30 cellular contexts compared by ENCODE assay signal in genomic region chr10:94000638-94001420, GRCh38. TPM values are rescaled to one million over a fixed set of nuclear protein-coding genes. Genes with fewer than 3 reads are reported as not detected.
DNase-seq lines count a peak whose midpoint lies in the region; ATAC-seq, FAIRE-seq and TF ChIP-seq lines count a peak whose summit lies in the region.
"Had no signal": no experiment of that assay in that cellular context is flagged by ENCODE, and none has a peak within 500 bp of the region (broad histone marks: within the 10 kb centered on the region; RNA-seq: fewer than 3 reads in every experiment).

No MANE protein-coding gene starts in this region.

- TF ChIP-seq EP300 in A549 (IDR thresholded peaks at IDR 0.05) (no peak), sigmoid colon (IDR thresholded peaks at IDR 0.05) (no peak), HepG2 (IDR thresholded peaks at IDR 0.05; ENCODE audit: low read depth in 2 of 2, low read length in 2 of 2) (no peak), HepG2 (CRISPR knock-in tag; IDR thresholded peaks at IDR 0.05; ENCODE audit: borderline replicate concordance) (no peak)

- 60% methylated on average over 5 of the region's 5 CpGs for WGBS in A549 (ENCODE audit: missing lambda C conversion rate)
- 98 to 100% methylated on average over 3 to 4 of the region's 5 CpGs for WGBS in mesodermal cell (ENCODE audit: insufficient coverage in 2 of 2), 2 experiments
- WGBS in sigmoid colon, 2 donors: 11 to 59% methylated on average over 5 of the region's 5 CpGs
- WGBS in HepG2 (ENCODE audit: low lambda C conversion rate): 39% methylated on average over 5 of the region's 5 CpGs
- 79 to 83% methylated on average over 5 of the region's 5 CpGs for WGBS in lower leg skin, 2 donors

- in situ Hi-C loops in HepG2 (cut with HindIII; ENCODE audit: extremely low pct_ligation_motif_present, low pct_unique_long_range_greater_than_20kb): no loop called here

- intact Hi-C loops in sigmoid colon (cut with DNase I): no loop called here
- intact Hi-C loops in HepG2 (cut with micrococcal nuclease; ENCODE audit: unreplicated experiment): no loop called here
- intact Hi-C loops in lower leg skin (cut with DNase I; ENCODE audit: low total_unique reads): no loop called here

- TF ChIP-seq CTCF in A549 (IDR thresholded peaks at IDR 0.05): no peak
- no peak for TF ChIP-seq CTCF in Peyer's patch (IDR thresholded peaks at IDR 0.05)
- no peak for TF ChIP-seq CTCF in sigmoid colon (IDR thresholded peaks at IDR 0.05)
- no peak for TF ChIP-seq CTCF in HepG2 (CRISPR knock-in tag; IDR thresholded peaks at IDR 0.05)
- no peak for TF ChIP-seq CTCF in lower leg skin (IDR thresholded peaks at IDR 0.05)

- ATAC-seq in A549: peak in 1 of 2 experiments; percentile 63; a peak in 3 of 6 replicates
- no peak for ATAC-seq in HG03045 (IDR thresholded peaks at IDR 0.05; ENCODE audit: unreplicated experiment)
- ATAC-seq in GM18520 (IDR thresholded peaks at IDR 0.05; ENCODE audit: unreplicated experiment): no peak
- no peak for ATAC-seq in HepG2
- ATAC-seq: activated CD8-positive, alpha-beta T cell treated with anti-CD3 and anti-CD28 coated beads for 36 hours; activated naive CD4-positive, alpha-beta T cell treated with anti-CD3 and anti-CD28 coated beads, Interleukin-2, amount 50 U/mL, for 72 hours; left lobe of liver; natural killer cell treated with Interleukin-12 subunit alpha and Interleukin-12 subunit beta and Interleukin-15 and Interleukin-18, amount 100 ng/mL, for 72 hours; stimulated activated naive CD8-positive, alpha-beta T cell treated with anti-CD3 and anti-CD28 coated beads, Interleukin-15, Interleukin-2, amounts not matched to agents 100 U/mL and 50 U/mL, for 24 hours had no signal

- no peaks in the 10 kb centered on the region for H3K79me2 ChIP-seq in HepG2 (ENCODE audit: insufficient read depth, low read length)
- H3K79me2 ChIP-seq: parathyroid adenoma had no signal

- H4K20me1 ChIP-seq in HepG2 (ENCODE audit: insufficient read depth, low read length): no peaks in the 10 kb centered on the region
- H4K20me1 ChIP-seq: BLaER1 had no signal

- no peaks in the 10 kb centered on the region for H3K9me3 ChIP-seq in A549
- no peaks in the 10 kb centered on the region for H3K9me3 ChIP-seq in Peyer's patch
- no peaks in the 10 kb centered on the region for H3K9me3 ChIP-seq in mesodermal cell (ENCODE audit: control insufficient read depth, low read length)
- no peaks in the 10 kb centered on the region for H3K9me3 ChIP-seq in sigmoid colon
- H3K9me3 ChIP-seq in HepG2 (ENCODE audit: low read length): no peaks in the 10 kb centered on the region
- H3K9me3 ChIP-seq: BLaER1, right lobe of liver, upper lobe of left lung had no signal

- CTCF ChIA-PET in A549 (lab: Yijun Ruan, JAX): interaction anchor here (0.6 to 0.7 kb wide), 2 partner anchors 8 to 125 kb away, joined by 3 read pairs; no protein-coding TSS in a partner anchor
- CTCF ChIA-PET in HepG2 (lab: Yijun Ruan, JAX; ENCODE audit: low intra/inter-chr PET ratio, low total read pairs): no interaction called here

- no peak overlapping the region for H2AFZ ChIP-seq in HepG2 (ENCODE audit: low read length)
- H2AFZ ChIP-seq: parathyroid adenoma had no signal

- BruUV-seq in HepG2 (replicated peaks; lab: Mats Ljungman, UMichigan): no TSS peak

- H3K36me3 ChIP-seq in Peyer's patch (no peaks in the 10 kb centered on the region), mesodermal cell (ENCODE audit: control insufficient read depth, insufficient read depth, low read length) (no peaks in the 10 kb centered on the region), sigmoid colon (no peaks in the 10 kb centered on the region), HepG2 (replicated peaks in 1 of 2; ENCODE audit: control insufficient read depth in 1 of 2, insufficient read depth in 2 of 2, low read length in 2 of 2) (no peaks in the 10 kb centered on the region)
- H3K36me3 ChIP-seq: BLaER1, right lobe of liver, upper lobe of left lung had no signal

- no peak overlapping the region for H3K9ac ChIP-seq in HepG2 (ENCODE audit: insufficient read depth, low read depth, low read length)
- H3K9ac ChIP-seq: BLaER1, parathyroid adenoma had no signal

- H3K27ac ChIP-seq in A549 (peak overlapping the region; percentile 38 to 71; a peak in 5 of 6 replicates), Peyer's patch (peak overlapping the region in 3 of 4 donors; percentile 1 to 79 (median 66)), mesodermal cell (ENCODE audit: low read depth, low read length, severe bottlenecking) (peak overlapping the region; percentile 91), sigmoid colon (peak overlapping the region in 3 of 4 donors; percentile 0 to 75 (median 75)), HepG2 (ENCODE audit: extremely low read length, insufficient read depth, low read length) (no peak overlapping the region)
- H3K27ac ChIP-seq: BLaER1, parathyroid adenoma, right lobe of liver, RWPE1, SK-N-MC had no signal

- H3K4me2 ChIP-seq in A549: peak overlapping the region; percentile 61
- H3K4me2 ChIP-seq in HepG2 (ENCODE audit: low read depth, low read length): no peak overlapping the region
- H3K4me2 ChIP-seq: BLaER1 had no signal

- POLR2A ChIA-PET in A549 (lab: Yijun Ruan, JAX) (no interaction called here), HepG2 (lab: Yijun Ruan, JAX) (no interaction called here)

- no peak overlapping the region for H3K4me3 ChIP-seq in A549
- H3K4me3 ChIP-seq in Peyer's patch: no peak overlapping the region
- H3K4me3 ChIP-seq in mesodermal cell (ENCODE audit: extremely low read depth, insufficient read depth, low read length, poor library complexity, severe bottlenecking): no peak overlapping the region
- no peak overlapping the region for H3K4me3 ChIP-seq in sigmoid colon
- H3K4me3 ChIP-seq in HepG2 (replicated peaks in 1 of 3; ENCODE audit: insufficient read depth in 1 of 3, low read depth in 2 of 3, low read length in 3 of 3): no peak overlapping the region
- no peak overlapping the region for H3K4me3 ChIP-seq in lower leg skin (ENCODE audit: low read depth, poor library complexity, severe bottlenecking)
- H3K4me3 ChIP-seq: BLaER1, right lobe of liver, SK-N-MC, upper lobe of left lung had no signal

- H3K4me1 ChIP-seq in A549: peaks cover 57% of the 10 kb centered on the region
- H3K4me1 ChIP-seq in Peyer's patch: peaks cover 0 to 17% (median 0%) of the 10 kb centered on the region in 4 donors
- peaks cover 8% of the 10 kb centered on the region for H3K4me1 ChIP-seq in mesodermal cell (ENCODE audit: control insufficient read depth, insufficient read depth, low read length, poor library complexity, severe bottlenecking)
- peaks cover 0 to 28% (median 14%) of the 10 kb centered on the region in 4 donors for H3K4me1 ChIP-seq in sigmoid colon
- H3K4me1 ChIP-seq in HepG2 (ENCODE audit: insufficient read depth, low read length): no peaks in the 10 kb centered on the region
- H3K4me1 ChIP-seq: BLaER1, parathyroid adenoma, right lobe of liver, upper lobe of left lung had no signal

- no peak for TF ChIP-seq RAD21 in A549 (conservative IDR thresholded peaks at IDR 0.05 in 1 of 2, IDR thresholded peaks at IDR 0.05 in 1 of 2)
- TF ChIP-seq RAD21 in HepG2 (CRISPR knock-in tag; IDR thresholded peaks at IDR 0.05): no peak

- FAIRE-seq in A549 (lab: Jason Lieb, UNC) (no peak), HepG2 (lab: Jason Lieb, UNC) (no peak)
- FAIRE-seq: H1 had no signal

- TF ChIP-seq POLR2A in A549 (IDR thresholded peaks at IDR 0.05; ENCODE audit: low read length): no peak
- TF ChIP-seq POLR2A in Peyer's patch (IDR thresholded peaks at IDR 0.05): peak in 1 of 2 donors; percentile 46
- TF ChIP-seq POLR2A in sigmoid colon (IDR thresholded peaks at IDR 0.05): no peak
- no peak for TF ChIP-seq POLR2A in HepG2 (IDR thresholded peaks at IDR 0.05; ENCODE audit: insufficient read depth in 1 of 2, low read depth in 2 of 2, low read length in 2 of 2)
- no peak for TF ChIP-seq POLR2A in lower leg skin (IDR thresholded peaks at IDR 0.05)

- no peak for DNase-seq in A549 (ENCODE audit: low read depth in 1 of 2, low spot score in 1 of 2)
- peak in 2 of 3 donors; percentile 63 to 72 for DNase-seq in Peyer's patch
- no peak for DNase-seq in sigmoid colon
- no peak for DNase-seq in HepG2 (ENCODE audit: low spot score)
- DNase-seq in lower leg skin (ENCODE audit: low spot score in 2 of 2): no peak
- DNase-seq: activated CD4-positive, CD25-positive, alpha-beta regulatory T cell treated with anti-CD3 and anti-CD28 coated beads, Interleukin-2, amount 50 U/mL, for 72 hours; activated CD8-positive, alpha-beta T cell treated with anti-CD3 and anti-CD28 coated beads for 36 hours; aorta; DMS79; GDM1; immature natural killer cell; midbrain; NCI-H1417 treated with DMSO at 0.1 percent for 48 hours; NCI-H2081; NCI-H226; NCI-H69; right lobe of liver; stimulated activated naive CD8-positive, alpha-beta T cell treated with anti-CD3 and anti-CD28 coated beads, Interleukin-15, Interleukin-2, amounts not matched to agents 100 U/mL and 50 U/mL, for 24 hours; upper lobe of left lung had no signal

- H3K27me3 ChIP-seq in Peyer's patch: no peaks in the 10 kb centered on the region
- H3K27me3 ChIP-seq in sigmoid colon: no peaks in the 10 kb centered on the region
- H3K27me3 ChIP-seq in HepG2 (ENCODE audit: control insufficient read depth in 1 of 2, insufficient read depth in 2 of 2, low read length in 2 of 2): no peaks in the 10 kb centered on the region; a peak in 1 of 5 replicates
- H3K27me3 ChIP-seq: BLaER1, right lobe of liver, upper lobe of left lung had no signal

RNA-seq across cellular contexts. Expression of gene PLCE1, which starts 7.1 kb away (rescaled TPM):
- 18.2 and 20.7 TPM in 2 replicates for polyA plus RNA-seq in A549 (2011; rRNA removed)
- 4.4 and 5.1 TPM in 2 replicates for polyA plus RNA-seq in A549 (2012; cell fraction: cytosol; rRNA removed)
- polyA plus RNA-seq in A549 (2012; cell fraction: nucleus; rRNA removed): 4.2 and 7.4 TPM in 2 replicates
- polyA plus RNA-seq in A549 (2017; fragmentation: RNase III; extraction: RNeasy Plus Mini Kit Qiagen cat#74134 plus additional on column Dnase treatment): 10.7 to 12.8 TPM (median 10.9 TPM) in 3 replicates
- 44.9 TPM in 2 replicates for polyA minus RNA-seq in A549 (2011; rRNA and poly(A)+ RNA removed)
- 10 to 100 TPM; 15.4 to 42.9 (median 33.5) TPM for total RNA-seq in Peyer's patch
- polyA plus RNA-seq in mesodermal cell (2013, experiment 1 of 2): 6.5 TPM
- 5.9 TPM for polyA plus RNA-seq in mesodermal cell (2013, experiment 2 of 2)
- total RNA-seq in sigmoid colon: 1 to 10 TPM; 6.9 to 9.7 (median 8.7) TPM
- 10 to 100 TPM in 1 of 3 donors, 1 to 10 TPM in 2; 6.0 to 12.4 (median 8.1) TPM for polyA plus RNA-seq in sigmoid colon
- 0.04 and 0.06 TPM in 2 replicates for total RNA-seq in HepG2 (2016; rRNA removed; fragmentation: Illumina TruSeq; extraction: Trizol)
- under 0.01 TPM in 1 of 2 replicates, not detected in the other for total RNA-seq in HepG2 (2016; cell fraction: cytosol; rRNA removed; fragmentation: Illumina TruSeq; extraction: Trizol; ENCODE audit: low read depth)
- total RNA-seq in HepG2 (2016; cell fraction: insoluble cytoplasmic fraction; rRNA removed; fragmentation: Illumina TruSeq; extraction: Trizol): 0.04 and 0.06 TPM in 2 replicates
- total RNA-seq in HepG2 (2016; cell fraction: membrane; rRNA removed; fragmentation: Illumina TruSeq; extraction: Trizol): 0.03 and 0.07 TPM in 2 replicates
- 0.06 and 0.09 TPM in 2 replicates for total RNA-seq in HepG2 (2016; cell fraction: nucleus; rRNA removed; fragmentation: Illumina TruSeq; extraction: Trizol)
- 0.01 TPM in 1 of 2 replicates, not detected in the other for polyA plus RNA-seq in HepG2 (2011; rRNA removed)
- 0.01 TPM in 1 of 2 replicates, not detected in the other for polyA plus RNA-seq in HepG2 (2011; cell fraction: cytosol; rRNA removed)
- not detected in 2 replicates for polyA plus RNA-seq in HepG2 (2011; cell fraction: nucleus; rRNA removed)
- 0.15 and 0.29 TPM in 2 replicates for polyA plus RNA-seq in HepG2 (2012)
- polyA plus RNA-seq in HepG2 (2016; cell fraction: cytosol; fragmentation: Illumina TruSeq; extraction: Trizol; ENCODE audit: low read depth): not detected in 2 replicates
- 0.05 TPM in 1 of 2 replicates, not detected in the other for polyA plus RNA-seq in HepG2 (2016; cell fraction: insoluble cytoplasmic fraction; fragmentation: Illumina TruSeq; extraction: Trizol; ENCODE audit: low read depth)
- polyA plus RNA-seq in HepG2 (2016; cell fraction: membrane; fragmentation: Illumina TruSeq; extraction: Trizol; ENCODE audit: low read depth): not detected in 2 replicates
- 0.04 and 0.13 TPM in 2 replicates for polyA plus RNA-seq in HepG2 (2016; cell fraction: nucleus; fragmentation: Illumina TruSeq; extraction: Trizol; ENCODE audit: insufficient read depth, low read depth)
- polyA minus RNA-seq in HepG2 (2011; rRNA and poly(A)+ RNA removed; ENCODE audit: low replicate concordance): 0.06 and 0.87 TPM in 2 replicates
- not detected in 2 replicates for polyA minus RNA-seq in HepG2 (2011; cell fraction: cytosol; rRNA and poly(A)+ RNA removed)
- under 0.01 and 0.12 TPM in 2 replicates for polyA minus RNA-seq in HepG2 (2011; cell fraction: nucleus; rRNA and poly(A)+ RNA removed)
- 1 to 10 TPM in 2 of 4 donors, under 1 TPM in 2; 0.25 to 2.7 (median 1.1) TPM for total RNA-seq in lower leg skin
- total RNA-seq: activated CD8-positive, alpha-beta T cell treated with anti-CD3 and anti-CD28 coated beads for 36 hours had no signal

Comparison
In these comparisons a context has a peak if more than half of its experiments do, and no peak if none do; other contexts are left out.
1. DNase-seq: peak in Peyer's patch (2 of 3); none in A549 (0 of 2), sigmoid colon (single experiment), HepG2 (single experiment) and lower leg skin (0 of 2).